8 cellular contexts compared by ENCODE assay signal in genomic region chr17:57379237-57380054, GRCh38.
DNase-seq lines count a peak whose midpoint lies in the region; ATAC-seq and TF ChIP-seq lines count a peak whose summit lies in the region.

No MANE protein-coding gene starts in this region.

- H3K36me3 Mint-ChIP-seq in endothelial cell (ENCODE audit: low read depth, unreplicated experiment) (peaks cover 9% of the 10 kb centered on the region), osteocyte (ENCODE audit: unreplicated experiment) (peaks cover 11% of the 10 kb centered on the region)

- H3K79me2 ChIP-seq in DND-41 (ENCODE audit: insufficient read depth, low read length) (peaks cover 98% of the 10 kb centered on the region), OCI-LY1 (ENCODE audit: insufficient read depth, low read length) (peaks cover 6% of the 10 kb centered on the region; the same call in 1 of the 2 replicates)

- DNase-seq in DND-41 (no peak), endothelial cell (ENCODE audit: low spot score) (peak; percentile 16), osteocyte (ENCODE audit: extremely low spot score, unreplicated experiment) (no peak), KG1 (lab: John Stamatoyannopoulos, UW) (no peak)

- H3K9me3 Mint-ChIP-seq in endothelial cell (ENCODE audit: unreplicated experiment): no peaks in the 10 kb centered on the region
- peaks cover 6% of the 10 kb centered on the region for H3K9me3 Mint-ChIP-seq in osteocyte (ENCODE audit: unreplicated experiment)

- H3K4me1 ChIP-seq in DND-41 (ENCODE audit: insufficient read depth, low read length) (peaks cover 11% of the 10 kb centered on the region), OCI-LY1 (ENCODE audit: insufficient read depth, low read length, severe bottlenecking) (peaks cover 18% of the 10 kb centered on the region)

- H3K4me3 ChIP-seq in DND-41 (ENCODE audit: low read depth in 1 of 2, low read length in 2 of 2) (no peak overlapping the region), OCI-LY1 (ENCODE audit: low read depth, low read length, poor library complexity, severe bottlenecking) (no peak overlapping the region)

- no peaks in the 10 kb centered on the region for H3F3A ChIP-seq in OCI-LY1 (ENCODE audit: insufficient read depth, low read length)

- H3K9ac ChIP-seq in DND-41 (ENCODE audit: low read depth, low read length) (no peak overlapping the region), OCI-LY1 (ENCODE audit: low read length) (no peak overlapping the region; the same call in 1 of the 2 replicates)

- TF ChIP-seq CTCF in DND-41 (IDR thresholded peaks at IDR 0.05; ENCODE audit: borderline replicate concordance, extremely low read depth, low read length, poor library complexity, severe bottlenecking) (no peak), OCI-LY1 (IDR thresholded peaks at IDR 0.05; ENCODE audit: low read length) (no peak), endothelial cell (IDR thresholded peaks at IDR 0.05; ENCODE audit: unreplicated experiment) (no peak), osteocyte (IDR thresholded peaks at IDR 0.05) (no peak)

- H3K27me3 Mint-ChIP-seq in endothelial cell (ENCODE audit: unreplicated experiment) (peaks cover 6% of the 10 kb centered on the region), osteocyte (ENCODE audit: unreplicated experiment) (no peaks in the 10 kb centered on the region)

- H3K27ac Mint-ChIP-seq in endothelial cell (ENCODE audit: unreplicated experiment) (peak overlapping the region; percentile 76), osteocyte (ENCODE audit: unreplicated experiment) (peak overlapping the region; percentile 55)

- ATAC-seq in DND-41 (ENCODE audit: insufficient read depth, low read depth) (peak; percentile 30; the same call in 2 of the 3 replicates), HG02642 (IDR thresholded peaks at IDR 0.05; ENCODE audit: poor library complexity, unreplicated experiment) (no peak), HG03108 (IDR thresholded peaks at IDR 0.05; ENCODE audit: unreplicated experiment) (no peak), HG02884 (IDR thresholded peaks at IDR 0.05; ENCODE audit: unreplicated experiment) (no peak)

- no peaks in the 10 kb centered on the region for H3K27me3 ChIP-seq in DND-41 (ENCODE audit: insufficient read depth, low read length, poor library complexity)
- H3K27me3 ChIP-seq in OCI-LY1 (ENCODE audit: insufficient read depth, low read length): no peaks in the 10 kb centered on the region

- peaks cover 87% of the 10 kb centered on the region for H3K36me3 ChIP-seq in DND-41 (ENCODE audit: insufficient read depth, low read length)
- H3K36me3 ChIP-seq in OCI-LY1 (ENCODE audit: insufficient read depth, low read length): peaks cover 46% of the 10 kb centered on the region

- H3K4me3 Mint-ChIP-seq in endothelial cell (ENCODE audit: unreplicated experiment) (no peak overlapping the region), osteocyte (ENCODE audit: unreplicated experiment) (no peak overlapping the region)

- no peaks in the 10 kb centered on the region for H3K9me2 ChIP-seq in OCI-LY1 (ENCODE audit: low read depth, low read length)

- H4K20me1 ChIP-seq in DND-41 (ENCODE audit: insufficient read depth, low read length) (peaks cover 48% of the 10 kb centered on the region; the same call in 1 of the 2 replicates), OCI-LY1 (ENCODE audit: insufficient read depth, low read length) (no peaks in the 10 kb centered on the region)

- H3K27ac ChIP-seq in DND-41 (ENCODE audit: low read length) (peak overlapping the region; percentile 58), OCI-LY1 (ENCODE audit: low read depth, low read length, poor library complexity, severe bottlenecking) (peak overlapping the region; percentile 52)

- H3K4me2 ChIP-seq in DND-41 (ENCODE audit: insufficient read depth, low read length): no peak overlapping the region
- no peak overlapping the region for H3K4me2 ChIP-seq in OCI-LY1 (ENCODE audit: low read length)

- no peaks in the 10 kb centered on the region for H3K9me3 ChIP-seq in DND-41 (ENCODE audit: insufficient read depth, low read length, severe bottlenecking)
- H3K9me3 ChIP-seq in OCI-LY1 (ENCODE audit: low read length): no peaks in the 10 kb centered on the region

- peaks cover 45% of the 10 kb centered on the region for H3K4me1 Mint-ChIP-seq in endothelial cell (ENCODE audit: unreplicated experiment)
- peaks cover 14% of the 10 kb centered on the region for H3K4me1 Mint-ChIP-seq in osteocyte (ENCODE audit: unreplicated experiment)

- H2AFZ ChIP-seq in DND-41 (ENCODE audit: low read depth, low read length): no peak overlapping the region
- no peak overlapping the region for H2AFZ ChIP-seq in OCI-LY1 (ENCODE audit: low read length)
